10 cellular contexts compared by ENCODE assay signal in the genomic region with DNA sequence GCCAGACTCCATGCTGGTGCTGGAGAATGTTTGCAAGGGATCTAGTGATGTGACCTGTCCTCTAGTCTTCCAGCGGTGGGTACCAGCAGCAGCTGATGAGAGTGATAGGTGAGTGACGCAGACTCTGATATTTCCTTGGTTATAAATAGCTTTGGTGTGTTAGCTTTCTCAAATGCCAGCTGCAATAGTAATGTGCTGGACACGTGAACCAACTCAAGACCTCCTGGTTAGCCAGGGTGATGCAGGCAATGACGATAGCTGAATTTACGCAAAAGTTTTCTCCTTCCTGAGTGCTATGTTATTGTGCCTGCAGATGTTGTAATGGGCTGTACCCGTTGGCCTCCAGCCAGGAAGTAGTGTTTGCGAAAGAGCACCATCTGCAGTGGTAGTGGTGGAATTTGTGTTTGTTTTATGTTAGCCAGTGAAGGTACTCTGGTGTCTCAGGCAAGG.
DNase-seq lines count a peak whose midpoint lies in the region; ATAC-seq and TF ChIP-seq lines count a peak whose summit lies in the region.
"Had no signal": no experiment of that assay in that cellular context is flagged by ENCODE, and none has a peak within 500 bp of the region (broad histone marks: within the 10 kb centered on the region; RNA-seq: fewer than 3 reads in every experiment).

No MANE protein-coding gene starts in this region.

- H3K9ac ChIP-seq in trophoblast cell (ENCODE audit: low read length), result no peak overlapping the region

- H4K91ac ChIP-seq in trophoblast cell (ENCODE audit: low read depth, low read length), result no peak overlapping the region

- no peak overlapping the region for H2AFZ ChIP-seq in trophoblast cell (ENCODE audit: insufficient read depth, low read length, poor library complexity)

- peaks cover 23% of the 10 kb centered on the region for H3K9me3 Mint-ChIP-seq in activated CD8-positive, alpha-beta T cell treated with anti-CD3 and anti-CD28 coated beads, Interleukin-2, amount 10 ng/mL, durations not matched to agents 7 days and 5 days (ENCODE audit: insufficient read depth)

- ATAC-seq in GM21619 (IDR thresholded peaks at IDR 0.05; ENCODE audit: unreplicated experiment) (no peak), HG02763 (IDR thresholded peaks at IDR 0.05; ENCODE audit: unreplicated experiment) (no peak)
- ATAC-seq in activated CD8-positive, alpha-beta T cell treated with anti-CD3 and anti-CD28 coated beads, Interleukin-2, amount 10 ng/mL, durations not matched to agents 7 days and 5 days, result no peak

- H3K4me3 ChIP-seq in esophagus muscularis mucosa (no peak overlapping the region), trophoblast cell (ENCODE audit: low read depth, low read length) (no peak overlapping the region)

- no peak for TF ChIP-seq CTCF in esophagus muscularis mucosa (IDR thresholded peaks at IDR 0.05)

- TF ChIP-seq EP300 in esophagus muscularis mucosa (IDR thresholded peaks at IDR 0.05), result no peak

- no peak overlapping the region for H4K8ac ChIP-seq in trophoblast cell (ENCODE audit: low read depth, low read length)

- no peak overlapping the region for H3K18ac ChIP-seq in trophoblast cell (ENCODE audit: low read length)

- H3K4me2 ChIP-seq in trophoblast cell (ENCODE audit: low read length), result no peak overlapping the region

- no peaks in the 10 kb centered on the region for H3K27me3 ChIP-seq in esophagus muscularis mucosa
- H3K27me3 ChIP-seq in trophoblast cell (ENCODE audit: insufficient read depth, low read length), result no peaks in the 10 kb centered on the region

- H3K79me1 ChIP-seq in trophoblast cell (ENCODE audit: low read length), result no peaks in the 10 kb centered on the region

- H2AK5ac ChIP-seq in trophoblast cell (ENCODE audit: low read length), result no peak overlapping the region

- H4K12ac ChIP-seq in trophoblast cell (ENCODE audit: low read depth, low read length), result no peak overlapping the region

- H2BK12ac ChIP-seq in trophoblast cell (ENCODE audit: low read length), result no peak overlapping the region

- H3K36me3 ChIP-seq in esophagus muscularis mucosa, result no peaks in the 10 kb centered on the region
- peaks cover 0 to 2% of the 10 kb centered on the region in 2 experiments for H3K36me3 ChIP-seq in trophoblast cell (ENCODE audit: control insufficient read depth in 1 of 2, insufficient read depth in 2 of 2, low read length in 2 of 2)

- peaks cover 12% of the 10 kb centered on the region for H3K27me3 Mint-ChIP-seq in activated CD8-positive, alpha-beta T cell treated with anti-CD3 and anti-CD28 coated beads, Interleukin-2, amount 10 ng/mL, durations not matched to agents 7 days and 5 days (ENCODE audit: low read depth)

- no peak overlapping the region for H3K27ac Mint-ChIP-seq in activated CD8-positive, alpha-beta T cell treated with anti-CD3 and anti-CD28 coated beads, Interleukin-2, amount 10 ng/mL, durations not matched to agents 7 days and 5 days
- H3K27ac Mint-ChIP-seq: endodermal cell had no signal

- H3K27ac ChIP-seq in esophagus muscularis mucosa (replicated peaks in 1 of 4) (no peak overlapping the region), trophoblast cell (ENCODE audit: low read depth, low read length) (no peak overlapping the region)

- H3K9me3 ChIP-seq in esophagus muscularis mucosa (peaks cover 0 to 23% (median 19%) of the 10 kb centered on the region in 4 donors), trophoblast cell (ENCODE audit: insufficient read depth, low read depth, low read length) (peaks cover 4% of the 10 kb centered on the region)

- POLR2A ChIA-PET in activated CD8-positive, alpha-beta T cell treated with anti-CD3 and anti-CD28 coated beads, Interleukin-2, amount 10 ng/mL, durations not matched to agents 7 days and 5 days (lab: Charles Lee), result no interaction called here

- CTCF ChIA-PET in activated CD8-positive, alpha-beta T cell treated with anti-CD3 and anti-CD28 coated beads, Interleukin-2, amount 10 ng/mL, durations not matched to agents 7 days and 5 days (lab: Charles Lee), result no interaction called here

- no peaks in the 10 kb centered on the region for H3K4me1 Mint-ChIP-seq in activated CD8-positive, alpha-beta T cell treated with anti-CD3 and anti-CD28 coated beads, Interleukin-2, amount 10 ng/mL, durations not matched to agents 7 days and 5 days (ENCODE audit: low read depth)
- H3K4me1 Mint-ChIP-seq: endodermal cell had no signal

- WGBS in esophagus muscularis mucosa, result 61% methylated on average over 7 of the region's 7 CpGs
- no CpG with 5 or more reads among the region's 7 CpGs for WGBS in trophoblast cell (ENCODE audit: extremely low coverage, insufficient coverage, insufficient read length)

- no peak overlapping the region for H3K4ac ChIP-seq in trophoblast cell (ENCODE audit: low read depth, low read length)

- H3K4me1 ChIP-seq in esophagus muscularis mucosa (no peaks in the 10 kb centered on the region), trophoblast cell (ENCODE audit: control insufficient read depth in 1 of 2, insufficient read depth in 2 of 2, low read length in 2 of 2) (peaks cover 2 to 8% of the 10 kb centered on the region in 2 experiments)

- H3K36me3 Mint-ChIP-seq in activated CD8-positive, alpha-beta T cell treated with anti-CD3 and anti-CD28 coated beads, Interleukin-2, amount 10 ng/mL, durations not matched to agents 7 days and 5 days (ENCODE audit: low read depth), result peaks cover 4% of the 10 kb centered on the region

- H3K14ac ChIP-seq in trophoblast cell (ENCODE audit: low read length), result no peak overlapping the region

- H3K4me3 Mint-ChIP-seq in activated CD8-positive, alpha-beta T cell treated with anti-CD3 and anti-CD28 coated beads, Interleukin-2, amount 10 ng/mL, durations not matched to agents 7 days and 5 days, result no peak overlapping the region
- H3K4me3 Mint-ChIP-seq: endodermal cell had no signal

- H3K23ac ChIP-seq in trophoblast cell (ENCODE audit: low read length), result no peak overlapping the region

- no peak overlapping the region for H2BK120ac ChIP-seq in trophoblast cell (ENCODE audit: insufficient read depth, low read length, poor library complexity)

- H2BK5ac ChIP-seq in trophoblast cell (ENCODE audit: low read depth, low read length, poor library complexity), result no peak overlapping the region

- TF ChIP-seq POLR2A in esophagus muscularis mucosa (IDR thresholded peaks at IDR 0.05; ENCODE audit: low read depth), result no peak

- DNase-seq in EL (peak; percentile 92), NOMO-1 treated with dmso at 0.1 percent for 144 hours (lab: John Stamatoyannopoulos, UW; ENCODE audit: unreplicated experiment) (peak; percentile 85), esophagus muscularis mucosa (ENCODE audit: extremely low spot score) (peak; percentile 88), trophoblast cell (peak; percentile 98 to 99), NCI-H128 (lab: John Stamatoyannopoulos, UW; ENCODE audit: unreplicated experiment) (no peak)
- no peak for DNase-seq in activated CD8-positive, alpha-beta T cell treated with anti-CD3 and anti-CD28 coated beads, Interleukin-2, amount 10 ng/mL, durations not matched to agents 7 days and 5 days
- DNase-seq: endodermal cell; stimulated activated CD4-positive, alpha-beta T cell treated with anti-CD3 and anti-CD28 coated beads, Interleukin-4, amount 100 ng/mL, for 4 hours had no signal

- H3K79me2 ChIP-seq in trophoblast cell (ENCODE audit: control insufficient read depth, insufficient read depth, low read length, poor library complexity), result no peaks in the 10 kb centered on the region

- intact Hi-C loops in esophagus muscularis mucosa (cut with DNase I), result no loop called here

Comparison
In these comparisons a context has a peak if more than half of its experiments do, and no peak if none do; other contexts are left out.
1. DNase-seq: peak in EL (single experiment), NOMO-1 treated with dmso at 0.1 percent for 144 hours (single experiment), esophagus muscularis mucosa (single experiment) and trophoblast cell (2 of 2); none in NCI-H128 (single experiment) and activated CD8-positive, alpha-beta T cell treated with anti-CD3 and anti-CD28 coated beads, Interleukin-2, amount 10 ng/mL, durations not matched to agents 7 days and 5 days (single experiment).